Comparison of ENCODE assay signal across 11 cellular contexts in the genomic region with DNA sequence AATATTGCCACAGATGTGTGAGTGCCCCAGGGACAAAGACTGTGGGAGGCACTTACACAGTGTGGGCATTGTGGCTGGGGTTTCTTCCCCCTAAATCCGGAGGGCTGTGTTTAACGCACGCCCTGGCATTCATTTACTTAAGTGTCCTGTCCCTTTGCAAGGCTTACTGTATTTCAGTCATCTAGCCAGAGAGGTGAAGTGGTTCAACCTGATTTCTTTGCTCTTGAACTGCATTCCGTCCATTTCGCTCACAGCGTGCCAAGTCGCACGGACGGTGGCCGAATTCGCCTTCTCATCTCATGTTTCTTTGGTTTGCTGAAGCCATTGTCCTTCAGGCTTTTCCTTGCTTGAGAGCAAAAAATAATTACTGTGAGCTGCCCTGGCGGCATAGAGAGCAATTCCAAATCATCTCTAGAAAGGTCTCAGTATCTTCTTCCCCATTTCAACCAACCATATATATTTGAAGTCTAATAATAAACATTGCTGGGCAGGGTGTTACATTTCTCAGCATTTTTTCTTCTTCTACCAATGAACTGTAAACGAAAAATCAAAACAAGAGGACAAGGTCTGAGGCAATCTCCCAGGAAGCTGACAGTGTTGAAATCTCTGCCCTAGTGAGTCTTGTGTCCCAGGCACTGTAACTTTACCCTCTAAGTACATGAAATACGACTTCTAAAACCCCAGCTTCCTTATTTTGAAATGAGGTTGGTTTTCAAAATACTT.
DNase-seq lines count a peak whose midpoint lies in the region; ATAC-seq and TF ChIP-seq lines count a peak whose summit lies in the region.
"Had no signal": no experiment of that assay in that cellular context is flagged by ENCODE, and none has a peak within 500 bp of the region (broad histone marks: within the 10 kb centered on the region; RNA-seq: fewer than 3 reads in every experiment).

No MANE protein-coding gene starts in this region.

- no peaks in the 10 kb centered on the region for H3K9me3 ChIP-seq in parathyroid adenoma (ENCODE audit: control insufficient read depth, low read length)
- H3K9me3 ChIP-seq: SJCRH30 had no signal

- H3K27ac ChIP-seq in parathyroid adenoma = peak overlapping the region; percentile 95
- H3K27ac ChIP-seq: SJCRH30 had no signal

- H3K9ac ChIP-seq in parathyroid adenoma = no peak overlapping the region

- H3K36me3 ChIP-seq in parathyroid adenoma (ENCODE audit: control insufficient read depth, insufficient read depth, low read length) = no peaks in the 10 kb centered on the region
- H3K36me3 ChIP-seq: SJCRH30 had no signal

- H3K79me2 ChIP-seq in parathyroid adenoma = no peaks in the 10 kb centered on the region

- no peak for ATAC-seq in GM21390 (IDR thresholded peaks at IDR 0.05; ENCODE audit: unreplicated experiment)

- TF ChIP-seq CTCF in parathyroid adenoma (IDR thresholded peaks at IDR 0.05) = no peak

- peaks cover 54% of the 10 kb centered on the region for H3K4me1 ChIP-seq in parathyroid adenoma

- H2AFZ ChIP-seq in parathyroid adenoma = peak overlapping the region; percentile 85

- H3K4me3 ChIP-seq in parathyroid adenoma (ENCODE audit: low read depth, low read length) = peak overlapping the region; percentile 49
- H3K4me3 ChIP-seq: SJCRH30 had no signal

- H3K27me3 ChIP-seq in parathyroid adenoma (ENCODE audit: control insufficient read depth, insufficient read depth, low read length) = no peaks in the 10 kb centered on the region
- H3K27me3 ChIP-seq: SJCRH30 had no signal

- H3K4me2 ChIP-seq in parathyroid adenoma (ENCODE audit: low read length) = peak overlapping the region; percentile 81

- DNase-seq in ELF-1 (ENCODE audit: low read depth, low spot score) (peak; percentile 56), NCI-H2196 (lab: John Stamatoyannopoulos, UW; ENCODE audit: unreplicated experiment) (peak; percentile 70), fibroblast of gingiva (ENCODE audit: low read depth) (peak; percentile 96), activated gamma-delta T cell (lab: John Stamatoyannopoulos, UW) (no peak), superior temporal gyrus (ENCODE audit: extremely low spot score) (no peak), NCI-H2081 (lab: John Stamatoyannopoulos, UW) (no peak)
- DNase-seq: anterior cingulate cortex, occipital lobe, SJCRH30 had no signal

Comparison
In these comparisons a context has a peak if more than half of its experiments do, and no peak if none do; other contexts are left out.
1. DNase-seq: peak in ELF-1 (single experiment), NCI-H2196 (single experiment) and fibroblast of gingiva (single experiment); none in activated gamma-delta T cell (single experiment), superior temporal gyrus (single experiment) and NCI-H2081 (0 of 2).